In the genomic region with DNA sequence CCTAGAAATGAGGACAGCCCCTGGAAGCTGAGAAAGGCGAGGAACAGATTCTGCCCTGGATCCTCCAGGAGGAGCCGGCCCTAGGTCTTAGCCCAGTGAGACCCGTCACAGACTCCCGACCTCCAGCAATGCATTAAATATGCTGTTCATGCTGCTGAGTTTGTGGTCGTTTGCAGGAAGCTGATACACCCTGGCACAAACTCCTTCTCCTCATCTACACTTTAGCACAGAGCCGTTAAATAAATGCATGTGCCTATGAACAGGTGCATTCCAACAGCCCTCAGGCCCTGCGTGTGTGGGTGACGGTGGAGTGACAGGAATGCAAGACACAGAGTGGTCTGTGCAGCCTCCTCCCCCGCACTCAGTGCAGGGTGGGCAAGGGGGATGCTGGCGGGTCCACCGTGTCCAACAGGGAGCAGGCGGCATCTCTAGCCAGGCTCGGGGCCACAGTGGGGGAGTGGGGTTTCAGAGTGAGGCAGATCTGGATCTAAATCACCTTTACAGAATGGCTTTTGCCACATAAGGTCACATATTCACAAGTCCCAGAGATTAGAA, we compare ENCODE assay signal across 30 cellular contexts.
A peak's percentile ranks its signal among the peaks of the same experiment; 100 is the strongest.
DNase-seq lines count a peak whose midpoint lies in the region; ATAC-seq, FAIRE-seq and TF ChIP-seq lines count a peak whose summit lies in the region.
"Had no signal": no experiment of that assay in that cellular context is flagged by ENCODE, and none has a peak within 500 bp of the region (broad histone marks: within the 10 kb centered on the region; RNA-seq: fewer than 3 reads in every experiment).

No MANE protein-coding gene starts in this region.

- H3K4me1 ChIP-seq in astrocyte (ENCODE audit: insufficient read depth, low read length) (peaks cover 39% of the 10 kb centered on the region), vagina (peaks cover 51% of the 10 kb centered on the region)

- H3K27me3 Mint-ChIP-seq in astrocyte (ENCODE audit: low read depth, unreplicated experiment) (peaks cover 32% of the 10 kb centered on the region), Calu3 (ENCODE audit: unreplicated experiment) (no peaks in the 10 kb centered on the region)

- no peak overlapping the region for H3K4me3 ChIP-seq in astrocyte (ENCODE audit: insufficient read depth, low read depth, low read length)
- no peak overlapping the region for H3K4me3 ChIP-seq in vagina
- H3K4me3 ChIP-seq: body of pancreas, GM23338, heart right ventricle, ovary, spleen had no signal

- CTCF ChIA-PET in Calu3 (lab: Charles Lee), result interaction anchor here (2.2 kb wide), 1 partner anchor 20 kb away, joined by 13 read pairs; no protein-coding TSS in a partner anchor

- H4K20me1 ChIP-seq in astrocyte (ENCODE audit: insufficient read depth, low read length), result no peaks in the 10 kb centered on the region

- H3K27ac Mint-ChIP-seq in astrocyte (ENCODE audit: unreplicated experiment) (no peak overlapping the region), Calu3 (ENCODE audit: unreplicated experiment) (no peak overlapping the region)
- H3K27ac Mint-ChIP-seq: activated naive CD8-positive, alpha-beta T cell treated with anti-CD3 and anti-CD28 coated beads for 36 hours; activated T-helper 2 cell treated with anti-CD3 and anti-CD28 coated beads, Interferon-gamma antibody, Interleukin-2, Interleukin-4, amounts not matched to agents 10 μg/mL and 5 μg/mL and 100 μg/mL, durations not matched to agents 14 hours and 24 hours and 36 hours; CD4-positive, alpha-beta T cell; GM23338; naive thymus-derived CD4-positive, alpha-beta T cell; WTC11 had no signal

- no peaks in the 10 kb centered on the region for H3K36me3 ChIP-seq in astrocyte (ENCODE audit: insufficient read depth, low read length)
- H3K36me3 ChIP-seq in vagina, result no peaks in the 10 kb centered on the region
- H3K36me3 ChIP-seq: heart right ventricle, ovary, spleen had no signal

- H3K4me2 ChIP-seq in astrocyte (ENCODE audit: low read length), result no peak overlapping the region
- H3K4me2 ChIP-seq: GM23338 had no signal

- ATAC-seq in HG03135 (IDR thresholded peaks at IDR 0.05; ENCODE audit: unreplicated experiment), result no peak
- ATAC-seq: body of pancreas; GM23338; heart right ventricle; left colon; naive thymus-derived CD4-positive, alpha-beta T cell; WTC11 had no signal

- DNase-seq in M059J (ENCODE audit: low read depth) (peak; percentile 55), astrocyte (ENCODE audit: low read depth) (peak; percentile 29), left kidney (ENCODE audit: low read depth, low spot score) (peak; percentile 58), vagina (ENCODE audit: extremely low spot score in 2 of 2) (no peak), Calu3 (no peak)
- no peak for DNase-seq in stimulated activated CD8-positive, alpha-beta memory T cell treated with anti-CD3 and anti-CD28 coated beads, Interleukin-4, amount 100 ng/mL, for 48 hours
- DNase-seq: activated CD4-positive, alpha-beta T cell treated with anti-CD3 and anti-CD28 coated beads, Interleukin-2, amount 50 U/mL, for 48 hours; activated CD8-positive, alpha-beta memory T cell treated with anti-CD3 and anti-CD28 coated beads, Interleukin-2, amount 50 U/mL, for 4 hours; activated naive CD8-positive, alpha-beta T cell treated with anti-CD3 and anti-CD28 coated beads for 36 hours; body of pancreas; CD4-positive, alpha-beta T cell; DMS 273 treated with DMSO at 0.1 percent for 48 hours; effector CD4-positive, alpha-beta T cell; heart right ventricle; Karpas-422; left colon; mesendoderm; naive thymus-derived CD4-positive, alpha-beta T cell; NCI-H1048; NCI-H187 treated with DMSO at 0.1 percent for 48 hours; ovary; spleen; stimulated activated CD4-positive, alpha-beta T cell treated with anti-CD3 and anti-CD28 coated beads, Interleukin-4, amount 100 ng/mL, for 1 hour; stimulated activated naive CD4-positive, alpha-beta T cell had no signal

- H3K4me3 Mint-ChIP-seq in astrocyte (ENCODE audit: unreplicated experiment) (no peak overlapping the region), Calu3 (ENCODE audit: low read depth, unreplicated experiment) (no peak overlapping the region)
- H3K4me3 Mint-ChIP-seq: activated naive CD8-positive, alpha-beta T cell treated with anti-CD3 and anti-CD28 coated beads for 36 hours; CD4-positive, alpha-beta T cell; GM23338; naive thymus-derived CD4-positive, alpha-beta T cell; WTC11 had no signal

- H2AFZ ChIP-seq in astrocyte (ENCODE audit: low read depth, low read length), result no peak overlapping the region
- H2AFZ ChIP-seq: GM23338 had no signal

- H3K4me1 Mint-ChIP-seq in astrocyte (ENCODE audit: low read depth, unreplicated experiment), result peaks cover 20% of the 10 kb centered on the region
- peaks cover 19% of the 10 kb centered on the region for H3K4me1 Mint-ChIP-seq in Calu3 (ENCODE audit: low read depth, unreplicated experiment)
- H3K4me1 Mint-ChIP-seq: naive thymus-derived CD4-positive, alpha-beta T cell had no signal

- TF ChIP-seq POLR2A in vagina (IDR thresholded peaks at IDR 0.05), result no peak

- intact Hi-C loops in vagina (cut with DNase I) (loop anchor here (10.0 kb wide), 1 partner anchor 500 kb away; no protein-coding TSS in a partner anchor), Calu3 (cut with micrococcal nuclease; ENCODE audit: unreplicated experiment) (loop anchor here (5.0 to 10.0 kb wide), 2 partner anchors 48 to 110 kb away; no protein-coding TSS in a partner anchor)

- H3K27me3 ChIP-seq in astrocyte (ENCODE audit: insufficient read depth, low read length) (peaks cover 4% of the 10 kb centered on the region), vagina (no peaks in the 10 kb centered on the region)
- H3K27me3 ChIP-seq: body of pancreas, ovary had no signal

- TF ChIP-seq CTCF in astrocyte (IDR thresholded peaks at IDR 0.05; ENCODE audit: insufficient read depth, low read depth, low read length), result no peak
- TF ChIP-seq CTCF in vagina (IDR thresholded peaks at IDR 0.05), result no peak
- no peak for TF ChIP-seq CTCF in Calu3 (IDR thresholded peaks at IDR 0.05; ENCODE audit: unreplicated experiment)

- FAIRE-seq in astrocyte (lab: Jason Lieb, UNC), result no peak
- FAIRE-seq: G401.6, GM18507 had no signal

- no peaks in the 10 kb centered on the region for H3K36me3 Mint-ChIP-seq in astrocyte (ENCODE audit: low read depth, unreplicated experiment)
- no peaks in the 10 kb centered on the region for H3K36me3 Mint-ChIP-seq in Calu3 (ENCODE audit: insufficient read depth, unreplicated experiment)
- H3K36me3 Mint-ChIP-seq: activated naive CD8-positive, alpha-beta T cell treated with anti-CD3 and anti-CD28 coated beads for 36 hours; naive thymus-derived CD4-positive, alpha-beta T cell had no signal

- peak overlapping the region; percentile 75 for H3K9ac ChIP-seq in astrocyte (ENCODE audit: low read length)

- no peaks in the 10 kb centered on the region for H3K79me2 ChIP-seq in astrocyte (ENCODE audit: insufficient read depth, low read length)

- H3K27ac ChIP-seq in astrocyte (ENCODE audit: low read depth, low read length) (no peak overlapping the region), vagina (peak overlapping the region; percentile 42)
- H3K27ac ChIP-seq: body of pancreas, heart right ventricle, ovary, spleen had no signal

- BruUV-seq in Calu3 (replicated peaks; lab: Mats Ljungman, UMichigan), result no TSS peak

- no peaks in the 10 kb centered on the region for H3K9me3 Mint-ChIP-seq in astrocyte (ENCODE audit: unreplicated experiment)
- H3K9me3 Mint-ChIP-seq in Calu3 (ENCODE audit: low read depth, unreplicated experiment), result peaks cover under 1% of the 10 kb centered on the region
- H3K9me3 Mint-ChIP-seq: activated naive CD8-positive, alpha-beta T cell treated with anti-CD3 and anti-CD28 coated beads for 36 hours; activated T-helper 2 cell treated with anti-CD3 and anti-CD28 coated beads, Interferon-gamma antibody, Interleukin-2, Interleukin-4, amounts not matched to agents 10 μg/mL and 5 μg/mL and 100 μg/mL, durations not matched to agents 14 hours and 24 hours and 36 hours; CD4-positive, alpha-beta T cell; GM23338; naive thymus-derived CD4-positive, alpha-beta T cell had no signal

- H3K9me3 ChIP-seq in astrocyte (ENCODE audit: insufficient read depth, low read depth, low read length), result no peaks in the 10 kb centered on the region
- no peaks in the 10 kb centered on the region for H3K9me3 ChIP-seq in vagina
- H3K9me3 ChIP-seq: body of pancreas, heart right ventricle, ovary, spleen had no signal

Comparison
In these comparisons a context has a peak if more than half of its experiments do, and no peak if none do; other contexts are left out.
1. DNase-seq: peak in M059J (single experiment), astrocyte (single experiment) and left kidney (single experiment); none in vagina (0 of 2), Calu3 (single experiment) and stimulated activated CD8-positive, alpha-beta memory T cell treated with anti-CD3 and anti-CD28 coated beads, Interleukin-4, amount 100 ng/mL, for 48 hours (single experiment).